Comparison of ENCODE assay signal across 23 cellular contexts in genomic region chr4:57158221-57158620, GRCh38. TPM values are rescaled to one million over a fixed set of nuclear protein-coding genes. Genes with fewer than 3 reads are reported as not detected.
DNase-seq lines count a peak whose midpoint lies in the region; ATAC-seq and TF ChIP-seq lines count a peak whose summit lies in the region.
"Had no signal": no experiment of that assay in that cellular context is flagged by ENCODE, and none has a peak within 500 bp of the region (broad histone marks: within the 10 kb centered on the region; RNA-seq: fewer than 3 reads in every experiment).

No MANE protein-coding gene starts in this region.

- H3K27me3 ChIP-seq in endodermal cell (ENCODE audit: control insufficient read depth, insufficient read depth, low read length, poor library complexity, severe bottlenecking), result no peaks in the 10 kb centered on the region
- H3K27me3 ChIP-seq in sigmoid colon, result no peaks in the 10 kb centered on the region
- H3K27me3 ChIP-seq: gastroesophageal sphincter, thyroid gland had no signal

- no peak for ATAC-seq in activated CD4-positive, CD25-positive, alpha-beta regulatory T cell treated with anti-CD3 and anti-CD28 coated beads, Interleukin-2, amount 50 U/mL, for 24 hours
- ATAC-seq: gastroesophageal sphincter, T-cell had no signal

- 65 to 77% methylated on average over 2 of the region's 2 CpGs for WGBS in endodermal cell (ENCODE audit: insufficient coverage in 1 of 2, insufficient read length in 1 of 2), 2 experiments
- WGBS in sigmoid colon, 2 donors, result 50 to 75% methylated on average over 2 of the region's 2 CpGs

- H3K27me3 Mint-ChIP-seq in endodermal cell (ENCODE audit: insufficient read depth) (peaks cover 5% of the 10 kb centered on the region), osteocyte (ENCODE audit: unreplicated experiment) (no peaks in the 10 kb centered on the region)
- H3K27me3 Mint-ChIP-seq in activated T-helper 1 cell treated with anti-CD3 and anti-CD28 coated beads, Interleukin-12 subunit alpha, Interleukin-12 subunit beta, Interleukin-2, Interleukin-4 antibody, amounts not matched to agents 30 ng/mL and 10 ng/mL and 1 ng/mL, durations not matched to agents 14 hours and 24 hours and 36 hours (ENCODE audit: insufficient read depth), result peaks cover 7% of the 10 kb centered on the region

- H3K27ac Mint-ChIP-seq in endodermal cell (no peak overlapping the region), osteocyte (ENCODE audit: unreplicated experiment) (no peak overlapping the region)
- no peak overlapping the region for H3K27ac Mint-ChIP-seq in activated T-helper 1 cell treated with anti-CD3 and anti-CD28 coated beads, Interleukin-12 subunit alpha, Interleukin-12 subunit beta, Interleukin-2, Interleukin-4 antibody, amounts not matched to agents 30 ng/mL and 10 ng/mL and 1 ng/mL, durations not matched to agents 14 hours and 24 hours and 36 hours
- H3K27ac Mint-ChIP-seq: activated CD4-positive, alpha-beta memory T cell treated with anti-CD3 and anti-CD28 coated beads for 36 hours; activated naive CD4-positive, alpha-beta T cell treated with anti-CD3 and anti-CD28 coated beads, Interleukin-2, amount 10 ng/mL, durations not matched to agents 7 days and 5 days; T-cell had no signal

- intact Hi-C loops in activated T-helper 1 cell treated with anti-CD3 and anti-CD28 coated beads, Interleukin-12 subunit alpha, Interleukin-12 subunit beta, Interleukin-2, Interleukin-4 antibody, amounts not matched to agents 30 ng/mL and 10 ng/mL and 1 ng/mL, durations not matched to agents 14 hours and 24 hours and 36 hours (cut with micrococcal nuclease), result no loop called here
- intact Hi-C loops in sigmoid colon (cut with DNase I), result no loop called here

- H3K27ac ChIP-seq in endodermal cell (ENCODE audit: low read depth, low read length), result no peak overlapping the region
- no peak overlapping the region for H3K27ac ChIP-seq in sigmoid colon
- H3K27ac ChIP-seq: epithelial cell of prostate, gastroesophageal sphincter, KMS-11, thyroid gland had no signal

- H3K4me1 ChIP-seq in endodermal cell (ENCODE audit: control insufficient read depth, insufficient read depth, low read length) (no peaks in the 10 kb centered on the region), sigmoid colon (peaks cover 0 to under 1% (median 0%) of the 10 kb centered on the region in 4 donors)
- H3K4me1 ChIP-seq: thyroid gland had no signal

- in situ Hi-C loops in SK-MEL-5 (cut with HindIII; ENCODE audit: low pct_unique_long_range_greater_than_20kb, low sequenced_read_pairs), result no loop called here

- H3K4me1 Mint-ChIP-seq in endodermal cell, result peaks cover 11% of the 10 kb centered on the region
- peaks cover 43% of the 10 kb centered on the region for H3K4me1 Mint-ChIP-seq in osteocyte (ENCODE audit: unreplicated experiment)
- peaks cover 3% of the 10 kb centered on the region for H3K4me1 Mint-ChIP-seq in activated T-helper 1 cell treated with anti-CD3 and anti-CD28 coated beads, Interleukin-12 subunit alpha, Interleukin-12 subunit beta, Interleukin-2, Interleukin-4 antibody, amounts not matched to agents 30 ng/mL and 10 ng/mL and 1 ng/mL, durations not matched to agents 14 hours and 24 hours and 36 hours (ENCODE audit: low read depth)
- H3K4me1 Mint-ChIP-seq: activated naive CD4-positive, alpha-beta T cell treated with anti-CD3 and anti-CD28 coated beads, Interleukin-2, amount 10 ng/mL, durations not matched to agents 7 days and 5 days had no signal

- peaks cover 14% of the 10 kb centered on the region for H3K9me3 Mint-ChIP-seq in endodermal cell
- no peaks in the 10 kb centered on the region for H3K9me3 Mint-ChIP-seq in osteocyte (ENCODE audit: unreplicated experiment)
- H3K9me3 Mint-ChIP-seq in activated T-helper 1 cell treated with anti-CD3 and anti-CD28 coated beads, Interleukin-12 subunit alpha, Interleukin-12 subunit beta, Interleukin-2, Interleukin-4 antibody, amounts not matched to agents 30 ng/mL and 10 ng/mL and 1 ng/mL, durations not matched to agents 14 hours and 24 hours and 36 hours, result no peaks in the 10 kb centered on the region
- H3K9me3 Mint-ChIP-seq: activated CD4-positive, alpha-beta memory T cell treated with anti-CD3 and anti-CD28 coated beads for 36 hours; activated naive CD4-positive, alpha-beta T cell treated with anti-CD3 and anti-CD28 coated beads, Interleukin-2, amount 10 ng/mL, durations not matched to agents 7 days and 5 days; T-cell had no signal

- peak; percentile 44 for TF ChIP-seq CTCF in endodermal cell (conservative IDR thresholded peaks at IDR 0.05)
- TF ChIP-seq CTCF in osteocyte (IDR thresholded peaks at IDR 0.05), result peak; percentile 8
- TF ChIP-seq CTCF in sigmoid colon (IDR thresholded peaks at IDR 0.05), result no peak

- no peaks in the 10 kb centered on the region for H3K36me3 ChIP-seq in endodermal cell (ENCODE audit: control insufficient read depth, insufficient read depth, low read length)
- H3K36me3 ChIP-seq in sigmoid colon, result no peaks in the 10 kb centered on the region
- H3K36me3 ChIP-seq: gastroesophageal sphincter, thyroid gland had no signal

- H3K9ac ChIP-seq in endodermal cell (ENCODE audit: extremely low read depth, low read length, poor library complexity, severe bottlenecking), result no peak overlapping the region
- H3K9ac ChIP-seq: KMS-11 had no signal

- no peak for TF ChIP-seq POLR2A in sigmoid colon (IDR thresholded peaks at IDR 0.05)

- H3K9me3 ChIP-seq in endodermal cell (ENCODE audit: control insufficient read depth, low read length) (peaks cover 14% of the 10 kb centered on the region), sigmoid colon (no peaks in the 10 kb centered on the region)
- H3K9me3 ChIP-seq: thyroid gland had no signal

- no peak overlapping the region for H3K4me3 Mint-ChIP-seq in endodermal cell
- no peak overlapping the region for H3K4me3 Mint-ChIP-seq in osteocyte (ENCODE audit: unreplicated experiment)
- H3K4me3 Mint-ChIP-seq in activated T-helper 1 cell treated with anti-CD3 and anti-CD28 coated beads, Interleukin-12 subunit alpha, Interleukin-12 subunit beta, Interleukin-2, Interleukin-4 antibody, amounts not matched to agents 30 ng/mL and 10 ng/mL and 1 ng/mL, durations not matched to agents 14 hours and 24 hours and 36 hours, result no peak overlapping the region
- H3K4me3 Mint-ChIP-seq: activated CD4-positive, alpha-beta memory T cell treated with anti-CD3 and anti-CD28 coated beads for 36 hours; activated naive CD4-positive, alpha-beta T cell treated with anti-CD3 and anti-CD28 coated beads, Interleukin-2, amount 10 ng/mL, durations not matched to agents 7 days and 5 days; T-cell had no signal

- no peak overlapping the region for H3K4me3 ChIP-seq in endodermal cell (ENCODE audit: low read length)
- H3K4me3 ChIP-seq in sigmoid colon, result no peak overlapping the region
- H3K4me3 ChIP-seq: gastroesophageal sphincter, thyroid gland had no signal

- TF ChIP-seq EP300 in sigmoid colon (IDR thresholded peaks at IDR 0.05), result no peak

- peak; percentile 35 for DNase-seq in EH (ENCODE audit: low read depth)
- peak; percentile 47 for DNase-seq in SK-MEL-5 (ENCODE audit: low read depth, low spot score)
- no peak for DNase-seq in endodermal cell
- no peak for DNase-seq in osteocyte (ENCODE audit: extremely low spot score, unreplicated experiment)
- no peak for DNase-seq in activated T-helper 1 cell treated with anti-CD3 and anti-CD28 coated beads, Interleukin-12 subunit alpha, Interleukin-12 subunit beta, Interleukin-2, Interleukin-4 antibody, amounts not matched to agents 30 ng/mL and 10 ng/mL and 1 ng/mL, durations not matched to agents 14 hours and 24 hours and 36 hours (ENCODE audit: low spot score)
- no peak for DNase-seq in GM19238 (ENCODE audit: insufficient read length, low spot score)
- DNase-seq in sigmoid colon, result no peak
- DNase-seq: activated CD4-positive, alpha-beta memory T cell treated with anti-CD3 and anti-CD28 coated beads for 36 hours; activated naive CD4-positive, alpha-beta T cell treated with anti-CD3 and anti-CD28 coated beads, Interleukin-2, amount 10 ng/mL, durations not matched to agents 7 days and 5 days; AML-193; COR-L47; kidney glomerular epithelial cell; NCI-H1092 treated with DMSO at 0.1 percent for 48 hours; NCI-H2107; NCI-H526 treated with DMSO at 0.1 percent for 48 hours; right cardiac atrium; stimulated activated naive CD4-positive, alpha-beta T cell; T-cell; thyroid gland had no signal

- H3K36me3 Mint-ChIP-seq in endodermal cell (ENCODE audit: low read depth), result no peaks in the 10 kb centered on the region
- no peaks in the 10 kb centered on the region for H3K36me3 Mint-ChIP-seq in osteocyte (ENCODE audit: unreplicated experiment)
- H3K36me3 Mint-ChIP-seq in activated T-helper 1 cell treated with anti-CD3 and anti-CD28 coated beads, Interleukin-12 subunit alpha, Interleukin-12 subunit beta, Interleukin-2, Interleukin-4 antibody, amounts not matched to agents 30 ng/mL and 10 ng/mL and 1 ng/mL, durations not matched to agents 14 hours and 24 hours and 36 hours (ENCODE audit: low read depth), result no peaks in the 10 kb centered on the region
- H3K36me3 Mint-ChIP-seq: activated CD4-positive, alpha-beta memory T cell treated with anti-CD3 and anti-CD28 coated beads for 36 hours; activated naive CD4-positive, alpha-beta T cell treated with anti-CD3 and anti-CD28 coated beads, Interleukin-2, amount 10 ng/mL, durations not matched to agents 7 days and 5 days; T-cell had no signal

RNA-seq across cellular contexts. Expression of gene IGFBP7, which starts 48.0 kb away (rescaled TPM):
- 210 and 214 TPM in 2 replicates for total RNA-seq in SK-MEL-5 (2014; rRNA removed; shearing (Covaris generic))
- 312 and 354 TPM in 2 replicates for polyA plus RNA-seq in SK-MEL-5 (2015; cell fraction: cytosol; rRNA removed)
- 79.2 and 85.7 TPM in 2 replicates for polyA plus RNA-seq in SK-MEL-5 (2015; cell fraction: nucleus; rRNA removed)
- 1 to 10 TPM in 1 of 2 donors, not detected in 1; 1.1 TPM for total RNA-seq in endodermal cell
- polyA plus RNA-seq in endodermal cell (2013, experiment 1 of 2), result 31.0 TPM
- 50.6 TPM for polyA plus RNA-seq in endodermal cell (2013, experiment 2 of 2)
- total RNA-seq in osteocyte, result 3,484 and 3,576 TPM in 2 replicates
- total RNA-seq in activated T-helper 1 cell treated with anti-CD3 and anti-CD28 coated beads, Interleukin-12 subunit alpha, Interleukin-12 subunit beta, Interleukin-2, Interleukin-4 antibody, amounts not matched to agents 30 ng/mL and 10 ng/mL and 1 ng/mL, durations not matched to agents 14 hours and 24 hours and 36 hours, result not detected in 2 replicates
- total RNA-seq in sigmoid colon, result 100 to 1,000 TPM; 474 to 834 (median 779) TPM
- polyA plus RNA-seq in sigmoid colon, result 100 to 1,000 TPM in 1 of 3 donors, 10 to 100 TPM in 2; 29.8 to 199 (median 46.2) TPM
- total RNA-seq: activated CD4-positive, alpha-beta memory T cell treated with anti-CD3 and anti-CD28 coated beads for 36 hours had no signal

Comparison
In these comparisons a context has a peak if more than half of its experiments do, and no peak if none do; other contexts are left out.
1. DNase-seq: peak in EH (single experiment) and SK-MEL-5 (single experiment); none in endodermal cell (single experiment), osteocyte (single experiment), activated T-helper 1 cell treated with anti-CD3 and anti-CD28 coated beads, Interleukin-12 subunit alpha, Interleukin-12 subunit beta, Interleukin-2, Interleukin-4 antibody, amounts not matched to agents 30 ng/mL and 10 ng/mL and 1 ng/mL, durations not matched to agents 14 hours and 24 hours and 36 hours (single experiment), GM19238 (single experiment) and sigmoid colon (single experiment).
2. CTCF ChIP-seq: peak in endodermal cell (single experiment) and osteocyte (single experiment); none in sigmoid colon (0 of 4).
3. RNA of gene IGFBP7, which starts 48.0 kb away (total RNA-seq): 3,484 to 3,576 TPM in osteocyte, 474 to 834 TPM in sigmoid colon and 210 to 214 TPM in SK-MEL-5; 1.1 TPM in endodermal cell and not detected in activated T-helper 1 cell treated with anti-CD3 and anti-CD28 coated beads, Interleukin-12 subunit alpha, Interleukin-12 subunit beta, Interleukin-2, Interleukin-4 antibody, amounts not matched to agents 30 ng/mL and 10 ng/mL and 1 ng/mL, durations not matched to agents 14 hours and 24 hours and 36 hours; every median in the first group is over 100 times any median in the second.